In genomic region chr14:99850705-99851104, GRCh38 we compare ENCODE assay signal across 21 cellular contexts.
"Had no signal": no experiment of that assay in that cellular context is flagged by ENCODE, and none has a peak within 500 bp of the region (broad histone marks: within the 10 kb centered on the region; RNA-seq: fewer than 3 reads in every experiment).

No MANE protein-coding gene starts in this region.

- H3K4me1 ChIP-seq: colonic mucosa, foreskin keratinocyte, prostate gland, right lobe of liver, spleen had no signal

- H3K9ac ChIP-seq: parathyroid adenoma had no signal

- H3K36me3 ChIP-seq: colonic mucosa, prostate gland, right lobe of liver, spleen, uterus had no signal

- H3K4me3 ChIP-seq: colonic mucosa, left ventricle myocardium inferior, lung, prostate gland, right lobe of liver, spleen, uterus had no signal

- H3K9me3 Mint-ChIP-seq: type B pancreatic cell had no signal

- H3K27me3 Mint-ChIP-seq: type B pancreatic cell had no signal

- H3K4me1 Mint-ChIP-seq: immature natural killer cell, naive B cell had no signal

- H3K36me3 Mint-ChIP-seq: naive B cell had no signal

- H2AFZ ChIP-seq: parathyroid adenoma had no signal

- H3K4me3 Mint-ChIP-seq: immature natural killer cell, naive B cell, nephron, type B pancreatic cell had no signal

- DNase-seq: colonic mucosa; dermis blood vessel endothelial cell; erythroblast; foreskin keratinocyte; immature natural killer cell; left ventricle myocardium inferior; mesendoderm; naive B cell; occipital lobe; right lobe of liver; spleen; stimulated activated CD4-positive, alpha-beta T cell treated with anti-CD3 and anti-CD28 coated beads, Interleukin-15, amount 100 ng/mL, for 24 hours; stimulated activated CD4-positive, alpha-beta T cell treated with anti-CD3 and anti-CD28 coated beads, Interleukin-1b, Interleukin-23, amount 100 ng/mL, for 48 hours; stimulated activated CD4-positive, alpha-beta T cell treated with anti-CD3 and anti-CD28 coated beads, Interleukin-4, amount 100 ng/mL, for 4 hours; stimulated activated naive CD4-positive, alpha-beta T cell; uterus had no signal

- H3K27ac Mint-ChIP-seq: immature natural killer cell, naive B cell, nephron, type B pancreatic cell had no signal

- H3K9me3 ChIP-seq: colonic mucosa, prostate gland, right lobe of liver had no signal

- ATAC-seq: foreskin keratinocyte, right lobe of liver had no signal

- H3K27ac ChIP-seq: colonic mucosa, foreskin keratinocyte, left ventricle myocardium inferior, parathyroid adenoma, prostate gland, right lobe of liver, spleen, uterus had no signal

- H3K27me3 ChIP-seq: colonic mucosa, foreskin keratinocyte, right lobe of liver, uterus had no signal
